Comparison of ENCODE assay signal across 1 cellular context in the genomic region with DNA sequence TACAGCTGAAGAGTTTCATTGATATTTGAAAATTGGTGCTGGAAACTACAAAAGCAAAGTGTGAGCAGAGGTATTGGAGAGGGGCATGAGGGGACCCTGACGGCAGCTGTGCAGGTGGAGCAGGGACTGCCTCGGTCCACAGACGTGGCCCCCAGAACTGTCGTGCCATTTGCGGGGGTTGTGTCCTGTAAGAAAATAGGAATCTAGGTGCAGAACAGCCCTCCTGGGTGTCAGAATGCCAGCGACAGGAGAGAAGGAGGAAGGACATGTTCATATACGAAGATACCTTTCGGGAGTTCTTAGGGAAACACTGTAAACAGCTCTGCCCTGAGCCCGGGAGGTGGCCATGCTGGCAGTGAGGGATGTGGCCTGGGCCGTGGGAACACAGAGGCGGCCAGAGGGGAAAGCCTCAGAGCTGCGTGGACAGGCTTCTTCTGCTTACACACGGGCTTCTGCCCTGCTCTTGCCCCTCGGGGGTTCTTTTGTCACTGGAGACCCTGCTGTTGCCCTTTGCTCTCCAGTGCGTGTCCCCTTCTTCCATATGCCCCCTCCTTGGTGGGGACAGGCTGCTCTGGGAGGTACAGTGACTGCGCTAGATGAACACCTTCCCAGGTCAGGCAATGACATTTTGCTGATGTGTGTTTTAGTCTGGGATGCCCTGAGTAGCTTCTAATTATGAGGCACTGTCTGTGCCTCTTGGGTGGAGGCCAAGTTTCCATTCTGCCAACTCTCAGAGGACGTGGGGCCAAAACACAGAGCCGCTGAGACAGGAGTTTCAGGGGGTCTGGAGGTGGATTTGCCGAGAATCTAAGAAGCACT.
TF ChIP-seq lines count a peak whose summit lies in the region.

No MANE protein-coding gene starts in this region.

TF ChIP-seq in K562, 482 proteins besides CTCF, POLR2A, EP300 and RAD21 (continued from another document):
- TF ChIP-seq ZBTB49 (CRISPR knock-in tag; IDR thresholded peaks at IDR 0.05; ENCODE audit: borderline replicate concordance) (peak; percentile 84; the same call in 1 of the 2 replicates), SMARCC2 (IDR thresholded peaks at IDR 0.05; ENCODE audit: low read depth) (no peak), DPF2 (IDR thresholded peaks at IDR 0.05) (no peak)
